22 cellular contexts compared by ENCODE assay signal in the genomic region with DNA sequence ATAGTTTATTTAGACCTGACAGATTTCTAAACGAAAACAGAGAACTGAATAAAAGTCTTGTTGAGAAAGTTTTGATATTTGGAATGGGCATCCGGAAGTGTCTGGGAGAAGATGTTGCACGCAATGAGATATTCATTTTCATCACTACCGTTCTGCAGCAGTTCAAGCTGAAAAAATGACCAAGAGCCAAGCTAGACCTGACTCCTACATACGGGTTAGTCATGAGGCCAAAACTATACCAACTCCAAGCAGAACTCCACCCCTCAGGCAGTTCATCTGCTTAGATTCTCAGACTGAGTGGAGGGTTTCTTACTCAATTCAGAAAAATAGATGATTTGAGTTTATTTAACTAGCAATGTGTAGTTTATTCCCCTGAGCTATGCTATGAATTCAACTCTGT.
A peak's percentile ranks its signal among the peaks of the same experiment; 100 is the strongest.
DNase-seq lines count a peak whose midpoint lies in the region; ATAC-seq, FAIRE-seq and TF ChIP-seq lines count a peak whose summit lies in the region.
"Had no signal": no experiment of that assay in that cellular context is flagged by ENCODE, and none has a peak within 500 bp of the region (broad histone marks: within the 10 kb centered on the region; RNA-seq: fewer than 3 reads in every experiment).

No MANE protein-coding gene starts in this region.

- ATAC-seq in A549 (peak in 1 of 2 experiments; percentile 64; a peak in 3 of 6 replicates), GM23338 (no peak)
- ATAC-seq: GM12878, HCT116 had no signal

- TF ChIP-seq EP300 in A549 (IDR thresholded peaks at IDR 0.05): no peak

- H3K27me3 Mint-ChIP-seq in GM23338 (ENCODE audit: insufficient read depth, low read depth, poor library complexity) (no peaks in the 10 kb centered on the region), Calu3 (ENCODE audit: unreplicated experiment) (no peaks in the 10 kb centered on the region)

- TF ChIP-seq CTCF in A549 (IDR thresholded peaks at IDR 0.05) (no peak), GM23338 (conservative IDR thresholded peaks at IDR 0.05; ENCODE audit: low read depth in 2 of 2) (no peak), BE2C (IDR thresholded peaks at IDR 0.05; ENCODE audit: low read depth, low read length) (no peak), Calu3 (IDR thresholded peaks at IDR 0.05; ENCODE audit: unreplicated experiment) (no peak)

- peak overlapping the region; percentile 21; the same call in 2 of the 3 replicates for H3K4me2 ChIP-seq in A549
- H3K4me2 ChIP-seq in GM23338: no peak overlapping the region

- peaks cover 28% of the 10 kb centered on the region for H3K4me1 Mint-ChIP-seq in GM23338
- H3K4me1 Mint-ChIP-seq in Calu3 (ENCODE audit: low read depth, unreplicated experiment): peaks cover 9% of the 10 kb centered on the region
- H3K4me1 Mint-ChIP-seq: CD4-positive, alpha-beta memory T cell had no signal

- H3K9me3 ChIP-seq in A549 (no peaks in the 10 kb centered on the region), BE2C (no peaks in the 10 kb centered on the region)

- H3F3A ChIP-seq in GM23338 (replicated peaks; ENCODE audit: low read depth): no peaks in the 10 kb centered on the region

- POLR2A ChIA-PET in A549 (lab: Yijun Ruan, JAX): interaction anchor here (0.5 kb wide), 1 partner anchor 69 kb away, joined by 3 read pairs; no protein-coding TSS in a partner anchor

- H3K36me3 ChIP-seq in GM23338 (ENCODE audit: insufficient read depth): no peaks in the 10 kb centered on the region
- H3K36me3 ChIP-seq in BE2C: no peaks in the 10 kb centered on the region

- FAIRE-seq in A549 (lab: Jason Lieb, UNC): peak; percentile 32
- FAIRE-seq: GM12878, GM18507 had no signal

- peaks cover 60% of the 10 kb centered on the region for H3K4me1 ChIP-seq in A549
- H3K4me1 ChIP-seq in GM23338 (ENCODE audit: insufficient read depth): peaks cover 37% of the 10 kb centered on the region
- no peaks in the 10 kb centered on the region for H3K4me1 ChIP-seq in BE2C

- intact Hi-C loops in Calu3 (cut with micrococcal nuclease; ENCODE audit: unreplicated experiment): no loop called here

- H3K27ac Mint-ChIP-seq in GM23338 (no peak overlapping the region), Calu3 (ENCODE audit: unreplicated experiment) (no peak overlapping the region)
- H3K27ac Mint-ChIP-seq: CD4-positive, alpha-beta memory T cell; H9 had no signal

- H3K4me3 ChIP-seq in A549: no peak overlapping the region
- no peak overlapping the region for H3K4me3 ChIP-seq in GM23338
- H3K4me3 ChIP-seq in BE2C (ENCODE audit: low read depth, low read length): no peak overlapping the region
- H3K4me3 ChIP-seq: GM12878 had no signal

- no peak for DNase-seq in A549 (ENCODE audit: low read depth in 1 of 2, low spot score in 1 of 2)
- DNase-seq in GM23338 (ENCODE audit: low spot score): no peak
- DNase-seq in NCI-H226: peak; percentile 3
- peak; percentile 63 for DNase-seq in fibroblast of gingiva (ENCODE audit: low read depth)
- DNase-seq in NCI-H2196 treated with DMSO at 0.1 percent for 48 hours (lab: John Stamatoyannopoulos, UW; ENCODE audit: unreplicated experiment): no peak
- no peak for DNase-seq in BE2C
- no peak for DNase-seq in Calu3
- DNase-seq in activated naive CD4-positive, alpha-beta T cell treated with anti-CD3 and anti-CD28 coated beads, Interleukin-2, amount 50 U/mL, for 16 hours: no peak
- DNase-seq: ACHN; AML-193; C1 segment of cervical spinal cord; CD4-positive, alpha-beta memory T cell; COR-L47; DMS153; DND-41; EL; GDM1; H9 had no signal

- H3K4me3 Mint-ChIP-seq in GM23338 (no peak overlapping the region), Calu3 (ENCODE audit: low read depth, unreplicated experiment) (no peak overlapping the region)
- H3K4me3 Mint-ChIP-seq: H9 had no signal

- no peaks in the 10 kb centered on the region for H4K20me1 ChIP-seq in GM23338 (replicated peaks; ENCODE audit: insufficient read depth)

- CTCF ChIA-PET in A549 (lab: Yijun Ruan, JAX) (interaction anchor here (1.0 to 2.1 kb wide), 3 partner anchors 18 to 23 kb away, joined by 3 to 6 read pairs (median 4); no protein-coding TSS in a partner anchor), Calu3 (lab: Charles Lee) (no interaction called here)

- peak overlapping the region; percentile 48 to 74 for H3K27ac ChIP-seq in A549
- no peak overlapping the region for H3K27ac ChIP-seq in GM23338 (ENCODE audit: low read depth)
- H3K27ac ChIP-seq: 22Rv1 had no signal

- BruUV-seq in Calu3 (replicated peaks; lab: Mats Ljungman, UMichigan): no TSS peak

- H2AFZ ChIP-seq in GM23338: 0 out of 2 replicates have a peak overlapping the region, but pooled peaks have one; percentile 7

- TF ChIP-seq POLR2A in A549 (IDR thresholded peaks at IDR 0.05; ENCODE audit: low read length): no peak

- H3K36me3 Mint-ChIP-seq in GM23338 (ENCODE audit: low read depth) (no peaks in the 10 kb centered on the region), Calu3 (ENCODE audit: insufficient read depth, unreplicated experiment) (no peaks in the 10 kb centered on the region)
- H3K36me3 Mint-ChIP-seq: CD4-positive, alpha-beta memory T cell had no signal

- H3K9me3 Mint-ChIP-seq in GM23338: no peaks in the 10 kb centered on the region
- no peaks in the 10 kb centered on the region for H3K9me3 Mint-ChIP-seq in Calu3 (ENCODE audit: low read depth, unreplicated experiment)
- H3K9me3 Mint-ChIP-seq: CD4-positive, alpha-beta memory T cell; H9 had no signal

- H3K27me3 ChIP-seq in GM23338 (ENCODE audit: insufficient read depth) (no peaks in the 10 kb centered on the region), BE2C (no peaks in the 10 kb centered on the region)

- TF ChIP-seq RAD21 in A549 (conservative IDR thresholded peaks at IDR 0.05 in 1 of 2, IDR thresholded peaks at IDR 0.05 in 1 of 2): no peak

- peaks cover 5% of the 10 kb centered on the region; the same call in 1 of the 2 replicates for H3K9me2 ChIP-seq in GM23338 (ENCODE audit: insufficient read depth)

- WGBS in A549 (ENCODE audit: missing lambda C conversion rate): 68% methylated on average over 5 of the region's 5 CpGs

- no peaks in the 10 kb centered on the region for H3K79me2 ChIP-seq in GM23338 (replicated peaks; ENCODE audit: insufficient read depth)

TF ChIP-seq in A549, 52 proteins besides CTCF, POLR2A, EP300 and RAD21 (continues in another document):
- TF ChIP-seq CHD2 (IDR thresholded peaks at IDR 0.05; ENCODE audit: low read length, partially characterized antibody): no peak
- no peak for TF ChIP-seq JUNB (IDR thresholded peaks at IDR 0.05)
- no peak for TF ChIP-seq CEBPB (IDR thresholded peaks at IDR 0.05)
- no peak for TF ChIP-seq POLR2AphosphoS2 (conservative IDR thresholded peaks at IDR 0.05; ENCODE audit: low read length)
- TF ChIP-seq FOSL2 (IDR thresholded peaks at IDR 0.05): no peak
- no peak for TF ChIP-seq FOSL2 (CRISPR knock-in tag; IDR thresholded peaks at IDR 0.05)
- TF ChIP-seq MYC (IDR thresholded peaks at IDR 0.05; ENCODE audit: borderline replicate concordance, low read length): no peak
- TF ChIP-seq HOXB13 (CRISPR knock-in tag; IDR thresholded peaks at IDR 0.05; ENCODE audit: low read depth): no peak
- TF ChIP-seq BCL3 (IDR thresholded peaks at IDR 0.05): no peak
- no peak for TF ChIP-seq HOXA7 (CRISPR knock-in tag; IDR thresholded peaks at IDR 0.05)
- TF ChIP-seq ZFP36 (IDR thresholded peaks at IDR 0.05; ENCODE audit: borderline replicate concordance, partially characterized antibody): no peak
- no peak for TF ChIP-seq CHD4 (IDR thresholded peaks at IDR 0.05; ENCODE audit: borderline replicate concordance)
- no peak for TF ChIP-seq ESRRA (IDR thresholded peaks at IDR 0.05; ENCODE audit: borderline replicate concordance, low read length)
- no peak for TF ChIP-seq ZSCAN20 (CRISPR knock-in tag; IDR thresholded peaks at IDR 0.05)
- no peak for TF ChIP-seq TFCP2L1 (CRISPR knock-in tag; IDR thresholded peaks at IDR 0.05)
- no peak for TF ChIP-seq NR3C1 (IDR thresholded peaks at IDR 0.05)

TF ChIP-seq in GM23338, 12 proteins besides CTCF, POLR2A, EP300 and RAD21:
- TF ChIP-seq, protein P1, sequence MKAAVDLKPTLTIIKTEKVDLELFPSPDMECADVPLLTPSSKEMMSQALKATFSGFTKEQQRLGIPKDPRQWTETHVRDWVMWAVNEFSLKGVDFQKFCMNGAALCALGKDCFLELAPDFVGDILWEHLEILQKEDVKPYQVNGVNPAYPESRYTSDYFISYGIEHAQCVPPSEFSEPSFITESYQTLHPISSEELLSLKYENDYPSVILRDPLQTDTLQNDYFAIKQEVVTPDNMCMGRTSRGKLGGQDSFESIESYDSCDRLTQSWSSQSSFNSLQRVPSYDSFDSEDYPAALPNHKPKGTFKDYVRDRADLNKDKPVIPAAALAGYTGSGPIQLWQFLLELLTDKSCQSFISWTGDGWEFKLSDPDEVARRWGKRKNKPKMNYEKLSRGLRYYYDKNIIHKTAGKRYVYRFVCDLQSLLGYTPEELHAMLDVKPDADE (IDR thresholded peaks at IDR 0.05): no peak

Comparison
In these comparisons a context has a peak if more than half of its experiments do, and no peak if none do; other contexts are left out.
1. DNase-seq: peak in NCI-H226 (single experiment) and fibroblast of gingiva (single experiment); none in A549 (0 of 2), GM23338 (single experiment), NCI-H2196 treated with DMSO at 0.1 percent for 48 hours (single experiment), BE2C (single experiment), Calu3 (single experiment) and activated naive CD4-positive, alpha-beta T cell treated with anti-CD3 and anti-CD28 coated beads, Interleukin-2, amount 50 U/mL, for 16 hours (single experiment).